In genomic region chr2:84473181-84473580, GRCh38 we compare ENCODE assay signal across 1 cellular context. TPM values are rescaled to one million over a fixed set of nuclear protein-coding genes. Genes with fewer than 3 reads are reported as not detected.
"Had no signal": no experiment of that assay in that cellular context is flagged by ENCODE, and none has a peak within 500 bp of the region (broad histone marks: within the 10 kb centered on the region; RNA-seq: fewer than 3 reads in every experiment).

No MANE protein-coding gene starts in this region.

RNA-seq across cellular contexts. Expression of gene DNAH6, which starts 43.1 kb away (rescaled TPM):
- total RNA-seq: HepG2 had no signal
